In the genomic region with DNA sequence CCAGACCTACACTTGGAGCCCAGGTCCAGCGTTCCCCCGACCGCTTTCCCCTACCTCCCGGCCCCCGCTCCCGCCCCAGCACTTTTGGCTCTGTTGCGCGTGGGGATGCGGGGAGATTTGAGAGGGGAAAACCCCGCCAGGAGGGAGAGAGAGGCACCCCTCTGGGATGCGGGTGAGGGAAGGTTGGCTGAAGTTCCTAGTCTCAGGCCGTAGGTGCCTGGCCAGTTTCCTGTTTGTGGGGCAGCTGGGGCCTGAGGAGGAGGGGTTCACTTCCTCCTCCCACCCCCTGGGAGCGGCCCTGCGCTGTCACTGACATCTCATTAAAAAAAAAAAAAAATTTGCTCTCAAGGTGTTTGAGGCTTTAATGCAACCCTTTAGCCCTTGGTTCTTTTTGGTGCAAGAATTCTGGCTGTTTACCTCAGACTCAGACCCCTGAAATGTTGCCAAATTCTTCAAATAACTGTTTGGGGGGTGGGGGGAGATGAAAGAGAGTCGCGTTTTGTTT, we compare ENCODE assay signal across 9 cellular contexts. TPM values are rescaled to one million over a fixed set of nuclear protein-coding genes. Genes with fewer than 3 reads are reported as not detected.
DNase-seq lines count a peak whose midpoint lies in the region; ATAC-seq and FAIRE-seq lines count a peak whose summit lies in the region.
"Had no signal": no experiment of that assay in that cellular context is flagged by ENCODE, and none has a peak within 500 bp of the region (broad histone marks: within the 10 kb centered on the region; RNA-seq: fewer than 3 reads in every experiment).

No MANE protein-coding gene starts in this region.

- WGBS in small intestine, 3 donors = 26 to 60% (median 44%) methylated on average over 16 of the region's 16 CpGs

- peak overlapping the region in 1 of 2 donors; percentile 89 for H3K27ac ChIP-seq in small intestine (ENCODE audit: low read depth in 1 of 2, low read length in 1 of 2)

- DNase-seq in NCI-H82 (lab: John Stamatoyannopoulos, UW) (peak; percentile 54), NCI-H82 treated with DMSO at 0.1 percent for 48 hours (lab: John Stamatoyannopoulos, UW; ENCODE audit: unreplicated experiment) (no peak), left ventricle myocardium superior (peak; percentile 64), small intestine (no peak), NCI-H2196 (lab: John Stamatoyannopoulos, UW; ENCODE audit: unreplicated experiment) (no peak), NCI-H2171 treated with DMSO at 0.1 percent for 48 hours (lab: John Stamatoyannopoulos, UW) (no peak)
- no peak for DNase-seq in activated CD8-positive, alpha-beta T cell treated with anti-CD3 and anti-CD28 coated beads, Interleukin-2, amount 10 ng/mL, durations not matched to agents 7 days and 5 days

- no peak for FAIRE-seq in small intestine (lab: Jason Lieb, UNC)

- peaks cover 34% of the 10 kb centered on the region for H3K27me3 Mint-ChIP-seq in activated CD8-positive, alpha-beta T cell treated with anti-CD3 and anti-CD28 coated beads, Interleukin-2, amount 10 ng/mL, durations not matched to agents 7 days and 5 days (ENCODE audit: low read depth)

- H3K9me3 ChIP-seq in small intestine (ENCODE audit: control insufficient read depth, low read depth) = no peaks in the 10 kb centered on the region
- H3K9me3 ChIP-seq: Caco-2 had no signal

- CTCF ChIA-PET in activated CD8-positive, alpha-beta T cell treated with anti-CD3 and anti-CD28 coated beads, Interleukin-2, amount 10 ng/mL, durations not matched to agents 7 days and 5 days (lab: Charles Lee) = interaction anchor here (0.7 to 11.8 kb wide), 22 partner anchors 9 to 753 kb away, joined by 3 to 226 read pairs (median 4); a partner anchor contains a TSS

- no peaks in the 10 kb centered on the region for H3K36me3 Mint-ChIP-seq in activated CD8-positive, alpha-beta T cell treated with anti-CD3 and anti-CD28 coated beads, Interleukin-2, amount 10 ng/mL, durations not matched to agents 7 days and 5 days (ENCODE audit: low read depth)

- H3K27ac Mint-ChIP-seq in activated CD8-positive, alpha-beta T cell treated with anti-CD3 and anti-CD28 coated beads, Interleukin-2, amount 10 ng/mL, durations not matched to agents 7 days and 5 days = no peak overlapping the region

- peak; percentile 28 for ATAC-seq in HG03108 (IDR thresholded peaks at IDR 0.05; ENCODE audit: unreplicated experiment)
- ATAC-seq in activated CD8-positive, alpha-beta T cell treated with anti-CD3 and anti-CD28 coated beads, Interleukin-2, amount 10 ng/mL, durations not matched to agents 7 days and 5 days = no peak
- peak; percentile 18 for ATAC-seq in left ventricle myocardium superior

- H3K4me1 ChIP-seq in small intestine (ENCODE audit: control insufficient read depth in 2 of 2, insufficient read depth in 1 of 2, low read depth in 1 of 2, low read length in 1 of 2) = peaks cover 3% of the 10 kb centered on the region in 2 donors

- no peaks in the 10 kb centered on the region for H3K36me3 ChIP-seq in small intestine (ENCODE audit: control insufficient read depth in 2 of 2, insufficient read depth in 2 of 2, low read length in 2 of 2)

- peak overlapping the region; percentile 54 to 62 for H3K4me3 ChIP-seq in small intestine (ENCODE audit: low read depth in 1 of 2, low read length in 2 of 2)

- peaks cover 0 to 4% of the 10 kb centered on the region in 2 donors for H3K27me3 ChIP-seq in small intestine (ENCODE audit: control insufficient read depth in 2 of 2, insufficient read depth in 2 of 2, low read length in 2 of 2)

- H3K4me3 Mint-ChIP-seq in activated CD8-positive, alpha-beta T cell treated with anti-CD3 and anti-CD28 coated beads, Interleukin-2, amount 10 ng/mL, durations not matched to agents 7 days and 5 days = peak overlapping the region; percentile 26

- POLR2A ChIA-PET in activated CD8-positive, alpha-beta T cell treated with anti-CD3 and anti-CD28 coated beads, Interleukin-2, amount 10 ng/mL, durations not matched to agents 7 days and 5 days (lab: Charles Lee) = interaction anchor here (0.9 to 3.7 kb wide), 4 partner anchors 8 to 69 kb away, joined by 3 to 25 read pairs (median 4); a partner anchor contains a TSS

- intact Hi-C loops in left ventricle myocardium superior (cut with micrococcal nuclease) = loop anchor here (5.0 kb wide), 1 partner anchor 414 kb away; no protein-coding TSS in a partner anchor

- no peaks in the 10 kb centered on the region for H3K9me3 Mint-ChIP-seq in activated CD8-positive, alpha-beta T cell treated with anti-CD3 and anti-CD28 coated beads, Interleukin-2, amount 10 ng/mL, durations not matched to agents 7 days and 5 days (ENCODE audit: insufficient read depth)

- peaks cover 45% of the 10 kb centered on the region for H3K4me1 Mint-ChIP-seq in activated CD8-positive, alpha-beta T cell treated with anti-CD3 and anti-CD28 coated beads, Interleukin-2, amount 10 ng/mL, durations not matched to agents 7 days and 5 days (ENCODE audit: low read depth)

RNA-seq across cellular contexts. Expression of a gene that starts 2.6 kb away (rescaled TPM):
- total RNA-seq in activated CD8-positive, alpha-beta T cell treated with anti-CD3 and anti-CD28 coated beads, Interleukin-2, amount 10 ng/mL, durations not matched to agents 7 days and 5 days = 1 to 10 TPM; 1.1 to 1.2 TPM
- 13.9 TPM for total RNA-seq in left ventricle myocardium superior
- polyA plus RNA-seq in small intestine = 1 to 10 TPM in 2 of 3 donors, under 1 TPM in 1; 0.45 to 9.8 (median 1.6) TPM

RNA-seq across cellular contexts. Expression of a gene that starts 16.3 kb away (rescaled TPM):
- 10 to 100 TPM; 46.9 to 48.0 TPM for total RNA-seq in activated CD8-positive, alpha-beta T cell treated with anti-CD3 and anti-CD28 coated beads, Interleukin-2, amount 10 ng/mL, durations not matched to agents 7 days and 5 days
- 21.4 TPM for total RNA-seq in left ventricle myocardium superior
- polyA plus RNA-seq in small intestine = 10 to 100 TPM; 17.7 to 23.2 (median 20.7) TPM

RNA-seq across cellular contexts. Expression of a gene that starts 55.0 kb away (rescaled TPM):
- 1 to 10 TPM; 9.1 to 9.9 TPM for total RNA-seq in activated CD8-positive, alpha-beta T cell treated with anti-CD3 and anti-CD28 coated beads, Interleukin-2, amount 10 ng/mL, durations not matched to agents 7 days and 5 days
- total RNA-seq in left ventricle myocardium superior = 5.3 TPM
- 10 to 100 TPM in 1 of 3 donors, 1 to 10 TPM in 2; 2.7 to 12.2 (median 3.6) TPM for polyA plus RNA-seq in small intestine

Comparison
In these comparisons a context has a peak if more than half of its experiments do, and no peak if none do; other contexts are left out.
1. DNase-seq: peak in NCI-H82 (single experiment) and left ventricle myocardium superior (single experiment); none in NCI-H82 treated with DMSO at 0.1 percent for 48 hours (single experiment), activated CD8-positive, alpha-beta T cell treated with anti-CD3 and anti-CD28 coated beads, Interleukin-2, amount 10 ng/mL, durations not matched to agents 7 days and 5 days (single experiment), small intestine (single experiment), NCI-H2196 (single experiment) and NCI-H2171 treated with DMSO at 0.1 percent for 48 hours (single experiment).